25 cellular contexts compared by ENCODE assay signal in the genomic region with DNA sequence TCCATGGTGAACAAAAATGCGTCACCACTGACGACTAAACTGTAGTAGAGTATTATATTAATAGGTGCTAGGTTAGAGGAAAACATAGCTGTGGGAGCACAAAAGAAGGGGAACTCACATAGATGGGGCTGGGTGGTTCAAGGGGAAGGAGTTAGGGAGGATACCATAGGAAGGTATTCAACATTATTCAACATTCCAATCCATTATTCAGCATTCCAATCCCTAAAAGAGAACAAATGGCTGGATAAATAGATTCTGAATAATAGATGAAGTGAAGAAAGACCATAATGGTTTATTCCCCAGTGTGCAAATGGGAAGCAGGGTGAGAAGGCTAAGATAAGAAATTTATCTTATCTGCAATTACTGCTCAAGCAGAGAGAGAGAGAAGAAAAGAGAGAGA.
"Had no signal": no experiment of that assay in that cellular context is flagged by ENCODE, and none has a peak within 500 bp of the region (broad histone marks: within the 10 kb centered on the region; RNA-seq: fewer than 3 reads in every experiment).

No MANE protein-coding gene starts in this region.

- H3K36me3 ChIP-seq: uterus had no signal

- DNase-seq: dermis blood vessel endothelial cell; foreskin melanocyte; heart left ventricle; hippocampal formation; immature natural killer cell; kidney; left cardiac atrium; left ventricle myocardium inferior; lower lobe of right lung; midbrain; psoas muscle; retina; right lobe of liver; spleen; stimulated activated CD4-positive, alpha-beta T cell treated with anti-CD3 and anti-CD28 coated beads, Interleukin-15, amount 100 ng/mL, for 24 hours; stimulated activated CD4-positive, alpha-beta T cell treated with anti-CD3 and anti-CD28 coated beads, Interleukin-1b, Interleukin-23, amount 100 ng/mL, for 48 hours; stimulated activated CD4-positive, alpha-beta T cell treated with anti-CD3 and anti-CD28 coated beads, Interleukin-4, amount 100 ng/mL, for 24 hours; tibial artery; upper lobe of left lung; uterus had no signal

- H3K4me3 ChIP-seq: heart left ventricle, left ventricle myocardium inferior, lower lobe of right lung, psoas muscle, right lobe of liver, spleen, tibial artery, upper lobe of left lung, uterus had no signal

- ATAC-seq: heart left ventricle; left cardiac atrium; lower lobe of right lung; natural killer cell treated with Interleukin-12 subunit alpha and Interleukin-12 subunit beta and Interleukin-15 and Interleukin-18, amount 100 ng/mL, for 72 hours; psoas muscle; right lobe of liver; stimulated activated memory B cell treated with anti-CD40 and anti-IgM and Interleukin-4, amounts not matched to agents 10 μg/mL and 1 μg/mL and 100 μg/mL, for 72 hours had no signal

- FAIRE-seq: colon, kidney had no signal

- H3K4me1 ChIP-seq: heart left ventricle, left ventricle myocardium inferior, lower lobe of right lung, psoas muscle, right lobe of liver, spleen, tibial artery, upper lobe of left lung, uterus had no signal

- H3K36me3 Mint-ChIP-seq: natural killer cell treated with Interleukin-12 subunit alpha and Interleukin-12 subunit beta and Interleukin-15 and Interleukin-18, amount 100 ng/mL, for 72 hours had no signal

- H3K27me3 ChIP-seq: heart left ventricle, right lobe of liver, spleen, tibial artery, upper lobe of left lung, uterus had no signal

- H3K9me3 Mint-ChIP-seq: memory B cell; natural killer cell treated with Interleukin-12 subunit alpha and Interleukin-12 subunit beta and Interleukin-15 and Interleukin-18, amount 100 ng/mL, for 72 hours; stimulated activated memory B cell treated with anti-CD40 and anti-IgM and Interleukin-4, amounts not matched to agents 10 μg/mL and 1 μg/mL and 100 μg/mL, for 72 hours; stimulated activated naive CD8-positive, alpha-beta T cell treated with anti-CD3 and anti-CD28 coated beads, Interleukin-15, Interleukin-2, amounts not matched to agents 100 ng/mL and 50 ng/mL, for 24 hours had no signal

- H3K27ac Mint-ChIP-seq: immature natural killer cell; memory B cell; natural killer cell treated with Interleukin-12 subunit alpha and Interleukin-12 subunit beta and Interleukin-15 and Interleukin-18, amount 100 ng/mL, for 72 hours; stimulated activated memory B cell treated with anti-CD40 and anti-IgM and Interleukin-4, amounts not matched to agents 10 μg/mL and 1 μg/mL and 100 μg/mL, for 72 hours; stimulated activated naive CD8-positive, alpha-beta T cell treated with anti-CD3 and anti-CD28 coated beads, Interleukin-15, Interleukin-2, amounts not matched to agents 100 ng/mL and 50 ng/mL, for 24 hours had no signal

- H3K27ac ChIP-seq: heart left ventricle, left ventricle myocardium inferior, lower lobe of right lung, psoas muscle, right lobe of liver, spleen, tibial artery, upper lobe of left lung, uterus had no signal

- H3K4me3 Mint-ChIP-seq: immature natural killer cell; memory B cell; natural killer cell treated with Interleukin-12 subunit alpha and Interleukin-12 subunit beta and Interleukin-15 and Interleukin-18, amount 100 ng/mL, for 72 hours; stimulated activated memory B cell treated with anti-CD40 and anti-IgM and Interleukin-4, amounts not matched to agents 10 μg/mL and 1 μg/mL and 100 μg/mL, for 72 hours; stimulated activated naive CD8-positive, alpha-beta T cell treated with anti-CD3 and anti-CD28 coated beads, Interleukin-15, Interleukin-2, amounts not matched to agents 100 ng/mL and 50 ng/mL, for 24 hours had no signal

- H3K4me1 Mint-ChIP-seq: immature natural killer cell; memory B cell; stimulated activated memory B cell treated with anti-CD40 and anti-IgM and Interleukin-4, amounts not matched to agents 10 μg/mL and 1 μg/mL and 100 μg/mL, for 72 hours had no signal

- H3K9me3 ChIP-seq: heart left ventricle, left ventricle myocardium inferior, lower lobe of right lung, psoas muscle, right lobe of liver, spleen, tibial artery, upper lobe of left lung, uterus had no signal

- H3K27me3 Mint-ChIP-seq: memory B cell; natural killer cell treated with Interleukin-12 subunit alpha and Interleukin-12 subunit beta and Interleukin-15 and Interleukin-18, amount 100 ng/mL, for 72 hours; stimulated activated memory B cell treated with anti-CD40 and anti-IgM and Interleukin-4, amounts not matched to agents 10 μg/mL and 1 μg/mL and 100 μg/mL, for 72 hours; stimulated activated naive CD8-positive, alpha-beta T cell treated with anti-CD3 and anti-CD28 coated beads, Interleukin-15, Interleukin-2, amounts not matched to agents 100 ng/mL and 50 ng/mL, for 24 hours had no signal
